ENCODE assay signal across 10 cellular contexts in genomic region chr10:26781797-26782196, GRCh38.
DNase-seq lines count a peak whose midpoint lies in the region; ATAC-seq and TF ChIP-seq lines count a peak whose summit lies in the region.
"Had no signal": no experiment of that assay in that cellular context is flagged by ENCODE, and none has a peak within 500 bp of the region (broad histone marks: within the 10 kb centered on the region; RNA-seq: fewer than 3 reads in every experiment).

No MANE protein-coding gene starts in this region.

- intact Hi-C loops in Right ventricle myocardium superior (cut with DNase I) (no loop called here), left ventricle myocardium superior (cut with micrococcal nuclease) (no loop called here), testis (cut with DNase I; ENCODE audit: low total_unique reads) (no loop called here), transverse colon (cut with DNase I; ENCODE audit: low total_unique reads) (no loop called here)
- intact Hi-C loops in CD8-positive, alpha-beta T cell (cut with DNase I, micrococcal nuclease), result no loop called here

- H3K79me2 ChIP-seq in OCI-LY1 (ENCODE audit: insufficient read depth, low read length), result peaks cover 89% of the 10 kb centered on the region

- peaks cover 93% of the 10 kb centered on the region for H3K4me1 Mint-ChIP-seq in CD8-positive, alpha-beta T cell (ENCODE audit: low read depth)

- no peaks in the 10 kb centered on the region for H3F3A ChIP-seq in OCI-LY1 (ENCODE audit: insufficient read depth, low read length)

- H3K36me3 Mint-ChIP-seq in CD8-positive, alpha-beta T cell, result peaks cover 27% of the 10 kb centered on the region

- in situ Hi-C loops in transverse colon (cut with MboI; ENCODE audit: low pct_ligation_motif_present in 1 of 4, low pct_unique_long_range_greater_than_20kb in 1 of 4, low sequenced_read_pairs in 3 of 4), result no loop called here

- WGBS in testis, 2 donors, result 66 to 97% methylated on average over 2 of the region's 2 CpGs
- WGBS in transverse colon (ENCODE audit: low coverage in 1 of 2), 2 donors, result 90 to 100% methylated on average over 2 of the region's 2 CpGs

- peak overlapping the region; percentile 57 for H3K27ac ChIP-seq in OCI-LY1 (ENCODE audit: low read depth, low read length, poor library complexity, severe bottlenecking)
- H3K27ac ChIP-seq in epithelial cell of prostate, result peak overlapping the region; percentile 97
- H3K27ac ChIP-seq in testis, result no peak overlapping the region
- H3K27ac ChIP-seq in transverse colon, result no peak overlapping the region
- H3K27ac ChIP-seq in CD8-positive, alpha-beta T cell (ENCODE audit: low read depth, low read length), result no peak overlapping the region

- H2AFZ ChIP-seq in OCI-LY1 (ENCODE audit: low read length), result no peak overlapping the region

- POLR2A ChIA-PET in CD8-positive, alpha-beta T cell (lab: Charles Lee), result interaction anchor here (0.6 to 1.3 kb wide), 2 partner anchors 11 to 785 kb away, joined by 3 to 4 read pairs; no protein-coding TSS in a partner anchor

- H3K27me3 Mint-ChIP-seq in CD8-positive, alpha-beta T cell (ENCODE audit: low read depth), result no peaks in the 10 kb centered on the region
- H3K27me3 Mint-ChIP-seq: CD4-positive, alpha-beta memory T cell had no signal

- peaks cover 85% of the 10 kb centered on the region for H3K4me1 ChIP-seq in OCI-LY1 (ENCODE audit: insufficient read depth, low read length, severe bottlenecking)
- H3K4me1 ChIP-seq in testis, result peaks cover 20% of the 10 kb centered on the region
- H3K4me1 ChIP-seq in transverse colon, result peaks cover 13 to 57% (median 37%) of the 10 kb centered on the region in 4 donors
- H3K4me1 ChIP-seq in CD8-positive, alpha-beta T cell (ENCODE audit: insufficient read depth, low read length), result peaks cover 43% of the 10 kb centered on the region

- TF ChIP-seq CTCF in OCI-LY1 (IDR thresholded peaks at IDR 0.05; ENCODE audit: low read length) (no peak), testis (IDR thresholded peaks at IDR 0.05) (no peak), transverse colon (IDR thresholded peaks at IDR 0.05) (no peak)
- TF ChIP-seq CTCF in CD8-positive, alpha-beta T cell (IDR thresholded peaks at IDR 0.05), result no peak

- H3K4me3 Mint-ChIP-seq in CD8-positive, alpha-beta T cell, result no peak overlapping the region

- no peaks in the 10 kb centered on the region for H3K27me3 ChIP-seq in OCI-LY1 (ENCODE audit: insufficient read depth, low read length)
- no peaks in the 10 kb centered on the region for H3K27me3 ChIP-seq in testis
- H3K27me3 ChIP-seq in transverse colon, result no peaks in the 10 kb centered on the region
- H3K27me3 ChIP-seq in CD8-positive, alpha-beta T cell (ENCODE audit: insufficient read depth, low read length), result no peaks in the 10 kb centered on the region

- H4K20me1 ChIP-seq in OCI-LY1 (ENCODE audit: insufficient read depth, low read length), result no peaks in the 10 kb centered on the region

- H3K9me3 ChIP-seq in OCI-LY1 (ENCODE audit: low read length) (no peaks in the 10 kb centered on the region), testis (no peaks in the 10 kb centered on the region), transverse colon (no peaks in the 10 kb centered on the region)
- H3K9me3 ChIP-seq in CD8-positive, alpha-beta T cell (ENCODE audit: low read length), result no peaks in the 10 kb centered on the region

- no peaks in the 10 kb centered on the region for H3K9me3 Mint-ChIP-seq in CD8-positive, alpha-beta T cell
- H3K9me3 Mint-ChIP-seq: CD4-positive, alpha-beta memory T cell had no signal

- H3K4me2 ChIP-seq in OCI-LY1 (ENCODE audit: low read length), result peak overlapping the region; percentile 58; the same call in 1 of the 2 replicates

- H3K27ac Mint-ChIP-seq in CD8-positive, alpha-beta T cell, result no peak overlapping the region

- peak overlapping the region; percentile 35; the same call in 1 of the 2 replicates for H3K9ac ChIP-seq in OCI-LY1 (ENCODE audit: low read length)

- ATAC-seq in Right ventricle myocardium superior (ENCODE audit: poor library complexity), result peak; percentile 29
- ATAC-seq in left ventricle myocardium superior, result no peak
- no peak for ATAC-seq in CD8-positive, alpha-beta T cell

- peaks cover 16% of the 10 kb centered on the region; the same call in 1 of the 2 replicates for H3K36me3 ChIP-seq in OCI-LY1 (ENCODE audit: insufficient read depth, low read length)
- no peaks in the 10 kb centered on the region for H3K36me3 ChIP-seq in testis (ENCODE audit: low read depth, missing control alignments)
- no peaks in the 10 kb centered on the region for H3K36me3 ChIP-seq in transverse colon
- H3K36me3 ChIP-seq in CD8-positive, alpha-beta T cell (ENCODE audit: insufficient read depth, low read length), result no peaks in the 10 kb centered on the region

- CTCF ChIA-PET in CD8-positive, alpha-beta T cell (lab: Charles Lee), result interaction anchor here (1.1 to 2.3 kb wide), 3 partner anchors 23 to 101 kb away, joined by 3 to 6 read pairs (median 5); no protein-coding TSS in a partner anchor

- TF ChIP-seq EP300 in transverse colon (IDR thresholded peaks at IDR 0.05; ENCODE audit: low read depth), result no peak

- TF ChIP-seq POLR2A in testis (IDR thresholded peaks at IDR 0.05) (no peak), transverse colon (IDR thresholded peaks at IDR 0.05) (no peak)

- DNase-seq in Right ventricle myocardium superior, result no peak
- DNase-seq in left ventricle myocardium superior, result no peak
- peak; percentile 41 for DNase-seq in epithelial cell of prostate (ENCODE audit: low read depth, low spot score)
- peak; percentile 32 for DNase-seq in testis
- no peak for DNase-seq in transverse colon
- DNase-seq in DMS79 treated with DMSO at 0.1 percent for 48 hours (lab: John Stamatoyannopoulos, UW), result no peak
- no peak for DNase-seq in CD8-positive, alpha-beta T cell
- DNase-seq: CD4-positive, alpha-beta memory T cell; midbrain had no signal

- no peak overlapping the region for H3K4me3 ChIP-seq in OCI-LY1 (ENCODE audit: low read depth, low read length, poor library complexity, severe bottlenecking)
- no peak overlapping the region for H3K4me3 ChIP-seq in testis
- no peak overlapping the region for H3K4me3 ChIP-seq in transverse colon
- H3K4me3 ChIP-seq in CD8-positive, alpha-beta T cell (ENCODE audit: low read depth, low read length), result no peak overlapping the region

- H3K9me2 ChIP-seq in OCI-LY1 (ENCODE audit: low read depth, low read length), result no peaks in the 10 kb centered on the region

Comparison
In these comparisons a context has a peak if more than half of its experiments do, and no peak if none do; other contexts are left out.
1. DNase-seq: peak in epithelial cell of prostate (single experiment) and testis (single experiment); none in Right ventricle myocardium superior (single experiment), left ventricle myocardium superior (single experiment), transverse colon (single experiment), DMS79 treated with DMSO at 0.1 percent for 48 hours (single experiment) and CD8-positive, alpha-beta T cell (0 of 7).
2. H3K27ac ChIP-seq: peak in OCI-LY1 (single experiment) and epithelial cell of prostate (single experiment); none in testis (0 of 2), transverse colon (0 of 4) and CD8-positive, alpha-beta T cell (single experiment).